ENCODE assay signal across 26 cellular contexts in the genomic region with DNA sequence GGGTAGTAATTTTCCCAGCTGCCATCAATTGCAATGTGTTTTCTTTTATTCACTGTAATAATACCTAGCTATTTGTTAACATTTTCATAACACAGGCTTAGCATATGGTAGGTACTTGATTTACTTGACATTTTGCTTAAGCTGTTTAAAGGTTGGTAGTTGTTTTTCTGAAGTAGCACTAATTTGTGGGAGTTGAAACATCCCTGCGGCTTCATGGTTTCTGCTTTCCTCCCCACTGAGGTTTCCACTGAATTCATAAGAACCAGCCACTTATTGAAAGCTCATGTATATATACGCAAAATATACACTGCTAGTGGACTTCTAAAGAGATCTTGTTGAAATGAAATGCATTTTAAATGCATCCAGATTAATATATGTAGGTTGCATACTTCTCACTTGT.
"Had no signal": no experiment of that assay in that cellular context is flagged by ENCODE, and none has a peak within 500 bp of the region (broad histone marks: within the 10 kb centered on the region; RNA-seq: fewer than 3 reads in every experiment).

No MANE protein-coding gene starts in this region.

- H3K27me3 ChIP-seq: colonic mucosa, esophagus squamous epithelium, gastrocnemius medialis, left lung had no signal

- H3K36me3 ChIP-seq: colonic mucosa, esophagus squamous epithelium, gastrocnemius medialis, heart right ventricle, left lung, lower lobe of right lung had no signal

- H3K27me3 Mint-ChIP-seq: dendritic cell treated with granulocyte-macrophage colony-stimulating factor and Interleukin-4, amounts not matched to agents 40 ng/mL and 50 ng/mL, for 4 days had no signal

- H3K27ac Mint-ChIP-seq: dendritic cell treated with granulocyte-macrophage colony-stimulating factor and Interleukin-4, amounts not matched to agents 40 ng/mL and 50 ng/mL, for 4 days; effector memory CD8-positive, alpha-beta T cell; endodermal cell had no signal

- H3K4me3 ChIP-seq: colonic mucosa, esophagus squamous epithelium, gastrocnemius medialis, heart right ventricle, left lung, lower lobe of right lung had no signal

- H3K9me3 Mint-ChIP-seq: effector memory CD8-positive, alpha-beta T cell; endodermal cell had no signal

- DNase-seq: colonic mucosa; cortex of kidney; effector CD8-positive, alpha-beta T cell; effector memory CD8-positive, alpha-beta T cell; endodermal cell; erythroblast; esophagus squamous epithelium; foreskin fibroblast; foreskin melanocyte; gastrocnemius medialis; glutamatergic neuron; head of caudate nucleus; heart right ventricle; hippocampal formation; left cardiac atrium; left lung; left ventricle myocardium superior; lower lobe of right lung; mesendoderm; midbrain had no signal

- H3K9me3 ChIP-seq: colonic mucosa, esophagus squamous epithelium, gastrocnemius medialis, heart right ventricle, left lung, lower lobe of right lung had no signal

- H3K4me3 Mint-ChIP-seq: dendritic cell treated with granulocyte-macrophage colony-stimulating factor and Interleukin-4, amounts not matched to agents 40 ng/mL and 50 ng/mL, for 4 days; effector memory CD8-positive, alpha-beta T cell; endodermal cell had no signal

- ATAC-seq: effector memory CD8-positive, alpha-beta T cell; esophagus mucosa; gastrocnemius medialis; heart right ventricle; left cardiac atrium; left lung; left ventricle myocardium superior; lower lobe of right lung had no signal

- H3K4me1 ChIP-seq: colonic mucosa, esophagus squamous epithelium, gastrocnemius medialis, heart right ventricle, left lung, lower lobe of right lung had no signal

- FAIRE-seq: endometrium, islet of Langerhans, keratinocyte had no signal

- H3K27ac ChIP-seq: colonic mucosa, epithelial cell of prostate, esophagus squamous epithelium, gastrocnemius medialis, heart right ventricle, left lung, lower lobe of right lung had no signal
